ENCODE assay signal across 26 cellular contexts in the genomic region with DNA sequence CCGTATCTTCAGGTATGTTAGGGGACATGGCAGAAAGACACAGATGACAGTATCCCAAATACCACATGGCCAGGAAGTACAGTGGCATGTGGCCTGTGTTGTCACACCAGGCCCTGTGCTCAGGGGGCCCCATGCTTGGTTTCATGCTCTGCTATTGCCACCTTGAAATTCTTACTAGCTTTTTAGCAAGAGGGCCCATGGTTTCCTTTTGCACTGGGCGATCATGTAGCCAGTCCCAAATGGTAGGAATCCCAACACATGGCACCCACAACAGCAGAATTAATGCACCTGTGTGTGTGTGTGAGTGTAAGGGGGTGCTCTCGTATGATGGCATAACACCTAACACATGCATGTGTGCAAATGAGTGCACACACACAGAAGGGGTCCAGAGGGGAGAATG. TPM values are rescaled to one million over a fixed set of nuclear protein-coding genes. Genes with fewer than 3 reads are reported as not detected.
DNase-seq lines count a peak whose midpoint lies in the region; TF ChIP-seq lines count a peak whose summit lies in the region.
"Had no signal": no experiment of that assay in that cellular context is flagged by ENCODE, and none has a peak within 500 bp of the region (broad histone marks: within the 10 kb centered on the region; RNA-seq: fewer than 3 reads in every experiment).

No MANE protein-coding gene starts in this region.

- WGBS in mesendoderm (ENCODE audit: extremely low coverage, insufficient coverage, low lambda C conversion rate) = no CpG with 5 or more reads among the region's 3 CpGs

- H2BK5ac ChIP-seq in mesendoderm (ENCODE audit: low read length) = no peak overlapping the region

- H3K9ac ChIP-seq in mesendoderm (ENCODE audit: low read length) = no peak overlapping the region
- H3K9ac ChIP-seq: SK-N-SH had no signal

- no peaks in the 10 kb centered on the region for H3K79me1 ChIP-seq in mesendoderm (ENCODE audit: low read length)

- no peak overlapping the region for H3K4me2 ChIP-seq in mesendoderm (ENCODE audit: low read length)
- H3K4me2 ChIP-seq: SK-N-SH had no signal

- H3K4me3 ChIP-seq in HL-60 (replicated peaks; ENCODE audit: insufficient read depth, low read length) (no peak overlapping the region), mesendoderm (ENCODE audit: low read length) (no peak overlapping the region)
- H3K4me3 ChIP-seq: colonic mucosa, gastroesophageal sphincter, sigmoid colon, upper lobe of left lung had no signal

- no peak overlapping the region for H3K4ac ChIP-seq in mesendoderm (ENCODE audit: low read depth, low read length)

- no peak overlapping the region for H2AK5ac ChIP-seq in mesendoderm (ENCODE audit: low read length)

- H3K23ac ChIP-seq in mesendoderm (ENCODE audit: low read length) = no peak overlapping the region

- no peaks in the 10 kb centered on the region for H3K36me3 ChIP-seq in mesendoderm (ENCODE audit: control insufficient read depth, insufficient read depth, low read length)
- H3K36me3 ChIP-seq: gastroesophageal sphincter, sigmoid colon, upper lobe of left lung had no signal

- H4K5ac ChIP-seq in mesendoderm (ENCODE audit: low read length) = no peak overlapping the region

- no peak overlapping the region for H3K18ac ChIP-seq in mesendoderm (ENCODE audit: low read length)

- H2BK120ac ChIP-seq in mesendoderm (ENCODE audit: low read depth, low read length) = no peak overlapping the region

- H2BK15ac ChIP-seq in mesendoderm (replicated peaks; ENCODE audit: low read depth) = no peak overlapping the region

- H4K8ac ChIP-seq in mesendoderm (ENCODE audit: low read depth, low read length) = no peak overlapping the region

- H3K56ac ChIP-seq in mesendoderm (ENCODE audit: low read length) = no peak overlapping the region

- DNase-seq in activated CD8-positive, alpha-beta memory T cell treated with anti-CD3 and anti-CD28 coated beads for 24 hours = peak; percentile 44
- no peak for DNase-seq in activated CD8-positive, alpha-beta memory T cell treated with anti-CD3 and anti-CD28 coated beads, Interleukin-2, amount 50 U/mL, for 4 hours
- DNase-seq in HL-60 (ENCODE audit: low read depth in 1 of 2, low spot score in 1 of 2) (peak in 1 of 2 experiments; percentile 20), NCI-H1436 treated with DMSO at 0.1 percent for 48 hours (lab: John Stamatoyannopoulos, UW) (no peak), mesendoderm (no peak), CD1c-positive myeloid dendritic cell (ENCODE audit: extremely low spot score) (no peak)
- DNase-seq in activated CD8-positive, alpha-beta memory T cell treated with anti-CD3 and anti-CD28 coated beads, Interleukin-2, amount 50 U/mL, for 48 hours = peak; percentile 40
- DNase-seq in stimulated activated CD8-positive, alpha-beta memory T cell treated with anti-CD3 and anti-CD28 coated beads, Interleukin-4, amount 100 ng/mL, for 48 hours = peak; percentile 19
- DNase-seq: activated CD4-positive, alpha-beta T cell treated with anti-CD3 and anti-CD28 coated beads, Interleukin-2, amount 10 ng/mL, durations not matched to agents 7 days and 5 days; activated naive CD4-positive, alpha-beta T cell; amygdala; colonic mucosa; DMS53; Karpas-422; NCI-H1048; NCI-H2029 treated with DMSO at 0.1 percent for 48 hours; NCI-H345; NCI-H748 treated with DMSO at 0.1 percent for 48 hours; sigmoid colon; SK-N-SH; stimulated activated CD4-positive, alpha-beta T cell treated with anti-CD3 and anti-CD28 coated beads, Interleukin-15, amount 100 ng/mL, for 24 hours; T-helper 2 cell had no signal

- no peaks in the 10 kb centered on the region for H3K4me1 ChIP-seq in mesendoderm (ENCODE audit: control insufficient read depth, low read depth, low read length)
- H3K4me1 ChIP-seq: colonic mucosa had no signal

- H3K27me3 ChIP-seq in HL-60 (ENCODE audit: insufficient read depth, poor library complexity, severe bottlenecking) (no peaks in the 10 kb centered on the region), mesendoderm (ENCODE audit: insufficient read depth, low read length, poor library complexity) (no peaks in the 10 kb centered on the region)
- H3K27me3 ChIP-seq: colonic mucosa, gastroesophageal sphincter, sigmoid colon, upper lobe of left lung had no signal

- no peaks in the 10 kb centered on the region for H3K79me2 ChIP-seq in mesendoderm (ENCODE audit: control insufficient read depth, insufficient read depth, low read length)

- TF ChIP-seq CTCF in HL-60 (IDR thresholded peaks at IDR 0.05; ENCODE audit: insufficient read depth, low read length) = no peak

- peak overlapping the region; percentile 27 for H3K27ac ChIP-seq in HL-60 (replicated peaks)
- no peak overlapping the region for H3K27ac ChIP-seq in mesendoderm (ENCODE audit: low read depth, low read length)
- H3K27ac ChIP-seq: colonic mucosa, gastroesophageal sphincter, RWPE1, sigmoid colon, upper lobe of left lung had no signal

RNA-seq across cellular contexts. Expression of a gene that starts 39.2 kb away (rescaled TPM):
- polyA plus RNA-seq in mesendoderm (2013, experiment 1 of 2) = 0.01 TPM
- 0.03 TPM for polyA plus RNA-seq in mesendoderm (2013, experiment 2 of 2)
- polyA plus RNA-seq: H1 had no signal

RNA-seq across cellular contexts. Expression of a gene that starts 48.4 kb away (rescaled TPM):
- 56.1 TPM for polyA plus RNA-seq in mesendoderm (2013, experiment 1 of 2)
- polyA plus RNA-seq in mesendoderm (2013, experiment 2 of 2) = 56.7 TPM

Comparison
In these comparisons a context has a peak if more than half of its experiments do, and no peak if none do; other contexts are left out.
1. DNase-seq: peak in activated CD8-positive, alpha-beta memory T cell treated with anti-CD3 and anti-CD28 coated beads for 24 hours (single experiment), activated CD8-positive, alpha-beta memory T cell treated with anti-CD3 and anti-CD28 coated beads, Interleukin-2, amount 50 U/mL, for 48 hours (single experiment) and stimulated activated CD8-positive, alpha-beta memory T cell treated with anti-CD3 and anti-CD28 coated beads, Interleukin-4, amount 100 ng/mL, for 48 hours (single experiment); none in activated CD8-positive, alpha-beta memory T cell treated with anti-CD3 and anti-CD28 coated beads, Interleukin-2, amount 50 U/mL, for 4 hours (single experiment), NCI-H1436 treated with DMSO at 0.1 percent for 48 hours (single experiment), mesendoderm (single experiment) and CD1c-positive myeloid dendritic cell (single experiment).